In the genomic region with DNA sequence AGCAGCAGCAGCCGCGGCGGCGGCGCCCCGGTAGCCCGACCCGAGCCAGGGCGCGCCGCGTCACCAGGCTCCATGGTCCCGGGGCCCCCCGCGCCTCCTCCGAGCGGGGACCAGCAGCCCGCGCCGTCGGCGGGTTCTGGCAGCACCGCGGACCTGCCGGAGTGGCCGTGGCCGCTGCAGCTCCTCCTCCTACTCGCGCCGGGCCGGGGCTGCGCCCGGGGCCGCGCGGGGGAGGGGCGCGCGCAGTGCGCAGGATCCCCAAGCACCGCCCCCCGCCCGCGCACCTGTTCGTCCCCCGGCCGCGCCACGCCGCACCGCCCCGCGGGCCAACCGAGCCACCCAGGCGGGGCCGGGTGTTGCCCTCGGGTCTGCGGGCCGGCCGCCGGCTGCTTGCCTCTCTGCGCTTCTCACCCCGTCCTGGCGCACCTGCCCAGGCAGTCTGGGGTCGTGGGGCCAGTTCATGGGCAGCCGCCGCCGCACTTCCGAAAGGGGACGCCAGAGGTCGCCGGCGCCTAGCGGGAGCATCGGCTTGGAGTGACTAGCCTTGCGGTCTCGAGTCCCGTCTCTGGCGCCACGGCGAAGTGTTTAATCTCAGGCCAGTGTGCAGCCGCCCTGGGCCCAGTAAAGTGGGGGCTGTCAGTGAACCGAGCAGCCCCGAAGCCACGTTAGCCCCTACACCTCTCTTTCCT, we compare ENCODE assay signal across 8 cellular contexts. TPM values are rescaled to one million over a fixed set of nuclear protein-coding genes. Genes with fewer than 3 reads are reported as not detected.
DNase-seq lines count a peak whose midpoint lies in the region; ATAC-seq and TF ChIP-seq lines count a peak whose summit lies in the region.

A gene (minus strand): TSS at position 163 of the 689 bp plus-strand sequence. CDS start 89 bp downstream, at position 74.

- peak within 1 kb of the TSS; percentile 87 for H3K27ac Mint-ChIP-seq in activated T-helper 17 cell treated with anti-CD3 and anti-CD28 coated beads, Interleukin-2, amount 50 U/mL, for 72 hours
- peak within 1 kb of the TSS; percentile 36 for H3K27ac Mint-ChIP-seq in neural progenitor cell

- POLR2A ChIA-PET in RWPE1 (lab: Yijun Ruan, JAX; ENCODE audit: low non-redundant PET), result no interaction called here

- no peaks in the 10 kb centered on the region for H3K27me3 ChIP-seq in DOHH2 (ENCODE audit: control insufficient read depth, low read length)
- no peaks in the 10 kb centered on the region for H3K27me3 ChIP-seq in KMS-11 (ENCODE audit: insufficient read depth, low read depth)
- H3K27me3 ChIP-seq in neural progenitor cell, result peaks cover 14% of the 10 kb centered on the region
- peaks cover 0 to 17% (median 8%) of the 10 kb centered on the region in 5 donors for H3K27me3 ChIP-seq in subcutaneous abdominal adipose tissue (ENCODE audit: control insufficient read depth in 5 of 5, insufficient read depth in 4 of 5, low read length in 5 of 5)

- H3K79me2 ChIP-seq in DOHH2 (ENCODE audit: control insufficient read depth, low read length), result peaks cover 45% of the 10 kb centered on the region
- H3K79me2 ChIP-seq in KMS-11 (ENCODE audit: insufficient read depth, low read depth), result no peaks in the 10 kb centered on the region
- no peaks in the 10 kb centered on the region for H3K79me2 ChIP-seq in neural progenitor cell (ENCODE audit: low read depth)

- H3K9me3 ChIP-seq in DOHH2 (ENCODE audit: control insufficient read depth, insufficient read depth, low read length) (no peaks in the 10 kb centered on the region), neural progenitor cell (ENCODE audit: low read depth) (no peaks in the 10 kb centered on the region), subcutaneous abdominal adipose tissue (ENCODE audit: control insufficient read depth in 5 of 5, low read length in 5 of 5) (peaks cover 0 to 7% (median 3%) of the 10 kb centered on the region in 5 donors)

- peak; percentile 52 for TF ChIP-seq CTCF in DOHH2 (IDR thresholded peaks at IDR 0.05; ENCODE audit: low read depth, low read length, poor library complexity, severe bottlenecking)
- TF ChIP-seq CTCF in KMS-11 (conservative IDR thresholded peaks at IDR 0.05; ENCODE audit: low read depth, low read length), result peak; percentile 70
- TF ChIP-seq CTCF in RWPE1 (conservative IDR thresholded peaks at IDR 0.05; ENCODE audit: low read depth), result peak; percentile 81
- peak; percentile 80 for TF ChIP-seq CTCF in fibroblast of the aortic adventitia (IDR thresholded peaks at IDR 0.05; ENCODE audit: insufficient read depth, low read length)
- TF ChIP-seq CTCF in neural progenitor cell (IDR thresholded peaks at IDR 0.05), result peak; percentile 70

- H3K4me1 Mint-ChIP-seq in activated T-helper 17 cell treated with anti-CD3 and anti-CD28 coated beads, Interleukin-2, amount 50 U/mL, for 72 hours, result no peaks in the 10 kb centered on the region
- H3K4me1 Mint-ChIP-seq in neural progenitor cell, result peaks cover 8% of the 10 kb centered on the region

- H2AFZ ChIP-seq in KMS-11 (ENCODE audit: low read depth), result peak within 1 kb of the TSS; percentile 83
- peak within 1 kb of the TSS; percentile 93 for H2AFZ ChIP-seq in neural progenitor cell (replicated peaks)

- peak within 1 kb of the TSS; percentile 92 for H3K4me3 ChIP-seq in DOHH2 (ENCODE audit: low read length)
- no peak within 1 kb of the TSS for H3K4me3 ChIP-seq in KMS-11 (IDR thresholded peaks at IDR 0.05; ENCODE audit: insufficient read depth, low read depth, low read length)
- peak within 1 kb of the TSS; percentile 73 for H3K4me3 ChIP-seq in fibroblast of the aortic adventitia (ENCODE audit: low read depth, low read length)
- peak within 1 kb of the TSS; percentile 59 for H3K4me3 ChIP-seq in neural progenitor cell
- H3K4me3 ChIP-seq in subcutaneous abdominal adipose tissue (ENCODE audit: low read depth in 1 of 5, low read length in 5 of 5), result peak within 1 kb of the TSS in 4 of 5 donors; percentile 28 to 62 (median 50)

- peak; percentile 72 for ATAC-seq in GM21723 (IDR thresholded peaks at IDR 0.05; ENCODE audit: unreplicated experiment)
- peak; percentile 87 for ATAC-seq in activated T-helper 17 cell treated with anti-CD3 and anti-CD28 coated beads, Interleukin-2, amount 50 U/mL, for 72 hours (replicated peaks)

- no peaks in the 10 kb centered on the region for H3K9me2 ChIP-seq in DOHH2 (replicated peaks; ENCODE audit: control insufficient read depth, low read length)

- no peaks in the 10 kb centered on the region for H3K36me3 ChIP-seq in DOHH2 (ENCODE audit: control insufficient read depth, low read length)
- H3K36me3 ChIP-seq in KMS-11 (ENCODE audit: insufficient read depth), result no peaks in the 10 kb centered on the region
- H3K36me3 ChIP-seq in neural progenitor cell, result no peaks in the 10 kb centered on the region
- no peaks in the 10 kb centered on the region for H3K36me3 ChIP-seq in subcutaneous abdominal adipose tissue (ENCODE audit: control insufficient read depth in 5 of 5, insufficient read depth in 5 of 5, low read length in 5 of 5)

- no peaks in the 10 kb centered on the region for H3K36me3 Mint-ChIP-seq in activated T-helper 17 cell treated with anti-CD3 and anti-CD28 coated beads, Interleukin-2, amount 50 U/mL, for 72 hours (ENCODE audit: low read depth)
- no peaks in the 10 kb centered on the region for H3K36me3 Mint-ChIP-seq in neural progenitor cell

- CTCF ChIA-PET in RWPE1 (lab: Yijun Ruan, JAX), result interaction anchor here (0.6 to 1.8 kb wide), 4 partner anchors 33 to 68 kb away, joined by 3 to 5 read pairs (median 3); no protein-coding TSS in a partner anchor

- H3K9me3 Mint-ChIP-seq in activated T-helper 17 cell treated with anti-CD3 and anti-CD28 coated beads, Interleukin-2, amount 50 U/mL, for 72 hours, result no peaks in the 10 kb centered on the region
- H3K9me3 Mint-ChIP-seq in neural progenitor cell, result peaks cover 23% of the 10 kb centered on the region

- H3K4me2 ChIP-seq in DOHH2 (ENCODE audit: low read length) (peak within 1 kb of the TSS; percentile 90), KMS-11 (peak within 1 kb of the TSS; percentile 54), neural progenitor cell (peak within 1 kb of the TSS; percentile 78)

- peak within 1 kb of the TSS; percentile 96 for H3K4me3 Mint-ChIP-seq in activated T-helper 17 cell treated with anti-CD3 and anti-CD28 coated beads, Interleukin-2, amount 50 U/mL, for 72 hours
- H3K4me3 Mint-ChIP-seq in neural progenitor cell, result peak within 1 kb of the TSS; percentile 93

- H3K27ac ChIP-seq in DOHH2 (ENCODE audit: low read depth, low read length), result peak within 1 kb of the TSS; percentile 54
- no peak within 1 kb of the TSS for H3K27ac ChIP-seq in KMS-11
- no peak within 1 kb of the TSS for H3K27ac ChIP-seq in RWPE1
- no peak within 1 kb of the TSS for H3K27ac ChIP-seq in neural progenitor cell
- H3K27ac ChIP-seq in subcutaneous abdominal adipose tissue (ENCODE audit: low read depth, low read length), result no peak within 1 kb of the TSS

- H4K20me1 ChIP-seq in DOHH2 (ENCODE audit: control insufficient read depth, insufficient read depth, low read depth, low read length), result no peaks in the 10 kb centered on the region
- no peaks in the 10 kb centered on the region for H4K20me1 ChIP-seq in KMS-11 (ENCODE audit: insufficient read depth)
- H4K20me1 ChIP-seq in neural progenitor cell (ENCODE audit: low read depth), result no peaks in the 10 kb centered on the region

- peak within 1 kb of the TSS; percentile 39; the same call in 1 of the 2 replicates for H3K9ac ChIP-seq in KMS-11
- H3K9ac ChIP-seq in neural progenitor cell, result no peak within 1 kb of the TSS
- H3K9ac ChIP-seq in subcutaneous abdominal adipose tissue (ENCODE audit: low read length in 5 of 5), result no peak within 1 kb of the TSS

- peak; percentile 41 for DNase-seq in RWPE1 (ENCODE audit: low spot score)
- peak; percentile 62 for DNase-seq in fibroblast of the aortic adventitia (ENCODE audit: low read depth)
- DNase-seq in neural progenitor cell (ENCODE audit: low spot score), result peak; percentile 83

- H3F3A ChIP-seq in DOHH2 (ENCODE audit: control insufficient read depth, insufficient read depth) (no peaks in the 10 kb centered on the region), neural progenitor cell (ENCODE audit: low read depth) (no peaks in the 10 kb centered on the region)

- no peaks in the 10 kb centered on the region for H3K27me3 Mint-ChIP-seq in activated T-helper 17 cell treated with anti-CD3 and anti-CD28 coated beads, Interleukin-2, amount 50 U/mL, for 72 hours
- peaks cover 3% of the 10 kb centered on the region for H3K27me3 Mint-ChIP-seq in neural progenitor cell (ENCODE audit: insufficient read depth, low read depth)

- H3K4me1 ChIP-seq in DOHH2 (ENCODE audit: control insufficient read depth, low read length) (peaks cover 53% of the 10 kb centered on the region), KMS-11 (ENCODE audit: low read depth, poor library complexity, severe bottlenecking) (peaks cover 7% of the 10 kb centered on the region), neural progenitor cell (no peaks in the 10 kb centered on the region), subcutaneous abdominal adipose tissue (ENCODE audit: control insufficient read depth in 5 of 5, insufficient read depth in 5 of 5, low read length in 5 of 5) (peaks cover 0 to 10% (median 5%) of the 10 kb centered on the region in 5 donors)

RNA-seq across cellular contexts. Expression of the gene that starts here (rescaled TPM):
- total RNA-seq in activated T-helper 17 cell treated with anti-CD3 and anti-CD28 coated beads, Interleukin-2, amount 50 U/mL, for 72 hours, result 10 to 100 TPM; 10.0 to 13.3 TPM
- 8.0 and 63.2 TPM in 2 replicates for total RNA-seq in fibroblast of the aortic adventitia (ENCODE audit: low replicate concordance)
- total RNA-seq in neural progenitor cell (ENCODE audit: low replicate concordance), result 3.4 and 3.5 TPM in 2 replicates
